ENCODE assay signal across 1 cellular context in genomic region chr10:124545756-124546369, GRCh38.
TF ChIP-seq lines count a peak whose summit lies in the region.

No MANE protein-coding gene starts in this region.

TF ChIP-seq in H1, 55 proteins besides CTCF, POLR2A, EP300 and RAD21:
- TF ChIP-seq NRF1 (IDR thresholded peaks at IDR 0.05; ENCODE audit: low read depth, low read length) (no peak), SRF (IDR thresholded peaks at IDR 0.05; ENCODE audit: low read depth, low read length) (no peak), NANOG (IDR thresholded peaks at IDR 0.05; ENCODE audit: insufficient read depth, low read depth, low read length, poor library complexity, severe bottlenecking) (no peak), EZH2 (IDR thresholded peaks at IDR 0.05; ENCODE audit: low read depth, low read length, severe bottlenecking) (no peak), CHD7 (IDR thresholded peaks at IDR 0.05; ENCODE audit: insufficient replicate concordance, low read length) (no peak), ATF3 (IDR thresholded peaks at IDR 0.05; ENCODE audit: insufficient read depth, low read depth, low read length) (no peak), POU5F1 (IDR thresholded peaks at IDR 0.05; ENCODE audit: low read depth, low read length) (no peak), JUN (IDR thresholded peaks at IDR 0.05; ENCODE audit: low read depth, low read length) (no peak), FOSL1 (IDR thresholded peaks at IDR 0.05; ENCODE audit: insufficient read depth, low read depth, low read length) (no peak), HDAC2 (IDR thresholded peaks at IDR 0.05; ENCODE audit: borderline replicate concordance in 1 of 2, low read depth in 2 of 2, low read length in 2 of 2) (no peak), SP4 (IDR thresholded peaks at IDR 0.05; ENCODE audit: low read length) (no peak), CHD1 (IDR thresholded peaks at IDR 0.05; ENCODE audit: low read depth, low read length) (no peak), BCL11A (IDR thresholded peaks at IDR 0.05; ENCODE audit: low read depth in 2 of 2, low read length in 2 of 2) (no peak)
